In genomic region chr3:150830094-150830681, GRCh38 we compare ENCODE assay signal across 8 cellular contexts.
A peak's percentile ranks its signal among the peaks of the same experiment; 100 is the strongest.
DNase-seq lines count a peak whose midpoint lies in the region; FAIRE-seq and TF ChIP-seq lines count a peak whose summit lies in the region.

No MANE protein-coding gene starts in this region.

- H3K27ac ChIP-seq in brain microvascular endothelial cell (no peak overlapping the region), RWPE1 (no peak overlapping the region)

- POLR2A ChIA-PET in RWPE1 (lab: Yijun Ruan, JAX; ENCODE audit: low non-redundant PET): no interaction called here

- DNase-seq in stimulated activated CD4-positive, alpha-beta T cell treated with anti-CD3 and anti-CD28 coated beads, Interleukin-4, amount 100 ng/mL, for 24 hours: peak; percentile 15
- no peak for DNase-seq in stimulated activated CD4-positive, alpha-beta T cell treated with anti-CD3 and anti-CD28 coated beads, Interleukin-2, amount 100 ng/mL, for 48 hours
- DNase-seq in HT-29 (ENCODE audit: low spot score) (peak; percentile 39), brain microvascular endothelial cell (no peak), urothelium cell line (ENCODE audit: low spot score) (peak; percentile 8), RWPE1 (ENCODE audit: low spot score) (no peak), dedifferentiated amniotic fluid mesenchymal stem cell (ENCODE audit: extremely low spot score) (no peak), AML-193 (lab: John Stamatoyannopoulos, UW) (no peak)

- H3K36me3 ChIP-seq in brain microvascular endothelial cell (replicated peaks): no peaks in the 10 kb centered on the region

- H3K4me3 ChIP-seq in brain microvascular endothelial cell (ENCODE audit: low read depth, low read length): no peak overlapping the region

- FAIRE-seq in urothelium cell line (lab: Jason Lieb, UNC): no peak

- TF ChIP-seq CTCF in brain microvascular endothelial cell (IDR thresholded peaks at IDR 0.05; ENCODE audit: low read depth, low read length, missing control alignments) (peak; percentile 58), RWPE1 (conservative IDR thresholded peaks at IDR 0.05; ENCODE audit: low read depth) (no peak)

- CTCF ChIA-PET in RWPE1 (lab: Yijun Ruan, JAX): interaction anchor here (0.6 to 1.2 kb wide), 3 partner anchors 18 to 728 kb away, joined by 3 read pairs; no protein-coding TSS in a partner anchor

- in situ Hi-C loops in brain microvascular endothelial cell (cut with HindIII; ENCODE audit: low pct_ligation_motif_present, low sequenced_read_pairs): no loop called here

- H3K27me3 ChIP-seq in brain microvascular endothelial cell (replicated peaks): no peaks in the 10 kb centered on the region

Comparison
In these comparisons a context has a peak if more than half of its experiments do, and no peak if none do; other contexts are left out.
1. DNase-seq: peak in stimulated activated CD4-positive, alpha-beta T cell treated with anti-CD3 and anti-CD28 coated beads, Interleukin-4, amount 100 ng/mL, for 24 hours (single experiment), HT-29 (single experiment) and urothelium cell line (single experiment); none in stimulated activated CD4-positive, alpha-beta T cell treated with anti-CD3 and anti-CD28 coated beads, Interleukin-2, amount 100 ng/mL, for 48 hours (0 of 2), brain microvascular endothelial cell (single experiment), RWPE1 (single experiment), dedifferentiated amniotic fluid mesenchymal stem cell (single experiment) and AML-193 (0 of 2).